1 cellular context compared by ENCODE assay signal in genomic region chr1:116570358-116571214, GRCh38.
A peak's percentile ranks its signal among the peaks of the same experiment; 100 is the strongest.
TF ChIP-seq lines count a peak whose summit lies in the region.

TSS of gene CD58 (minus strand) at chr1:116571026. CDS start at chr1:116570972, 54 bp downstream.

TF ChIP-seq in Ishikawa, 13 proteins besides CTCF, POLR2A, EP300 and RAD21 (continued from another document):
- TF ChIP-seq MAX (IDR thresholded peaks at IDR 0.05) (peak; percentile 93), TAF1 (IDR thresholded peaks at IDR 0.05; ENCODE audit: low read depth) (peak; percentile 27), EGR1 (IDR thresholded peaks at IDR 0.05) (peak; percentile 70), TCF12 (IDR thresholded peaks at IDR 0.05; ENCODE audit: low read depth) (peak; percentile 26; the same call in 1 of the 2 replicates), CREB1 (IDR thresholded peaks at IDR 0.05; ENCODE audit: low read depth) (no peak)
